ENCODE assay signal across 1 cellular context in the genomic region with DNA sequence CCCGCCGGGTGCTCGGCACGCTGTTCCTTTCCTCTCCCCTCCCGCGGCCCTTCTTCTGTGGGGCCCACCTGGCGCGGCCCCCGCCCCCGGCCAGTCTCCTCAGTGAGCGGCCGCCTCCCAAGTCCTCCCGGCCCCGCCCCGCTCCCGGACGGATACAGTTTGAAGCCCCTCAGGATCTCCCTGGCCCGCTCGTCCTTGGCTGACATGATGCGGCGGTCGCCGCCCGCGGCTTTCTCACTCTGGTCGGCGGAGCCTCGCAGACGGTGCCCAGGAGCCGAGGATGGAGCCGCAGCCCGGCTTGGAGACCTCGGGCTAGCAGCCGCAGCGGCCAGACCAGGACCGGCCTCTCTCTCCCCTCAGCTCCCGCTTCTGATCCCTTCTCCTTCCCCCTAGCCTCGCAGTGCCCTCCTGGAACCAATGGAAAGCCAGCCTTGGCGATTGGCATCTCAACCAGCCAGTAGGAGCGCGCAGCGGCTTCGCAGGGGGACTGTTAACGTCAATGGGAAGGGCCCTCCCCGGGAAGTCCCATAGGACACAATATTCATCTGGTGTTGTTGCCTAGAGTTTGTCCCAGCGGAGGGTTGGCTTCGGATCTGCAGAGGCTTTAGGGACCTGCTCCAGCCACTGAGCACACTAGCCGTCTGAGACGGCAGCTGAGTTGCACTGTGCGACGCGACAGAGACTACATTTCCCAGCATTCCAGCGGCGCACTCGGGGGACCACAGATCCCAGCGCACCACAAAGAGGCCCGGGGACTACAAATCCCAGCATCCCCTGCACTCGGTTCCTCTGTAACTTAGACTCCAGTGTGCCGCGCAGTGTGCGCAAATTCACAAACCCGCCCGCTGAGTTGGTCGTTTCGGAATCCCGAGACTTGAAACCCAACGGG.
TF ChIP-seq lines count a peak whose summit lies in the region.

PDE6D (minus strand) TSS at position 374 of the 889 bp plus-strand sequence; CDS start at position 206, 168 bp downstream.

TF ChIP-seq in HepG2, 621 proteins besides CTCF, POLR2A, EP300 and RAD21 (continued from another document and continues in another):
- TF ChIP-seq CSRNP1 (CRISPR knock-in tag; IDR thresholded peaks at IDR 0.05) (no peak; the same call in 1 of the 2 replicates), MEIS2 (CRISPR knock-in tag; IDR thresholded peaks at IDR 0.05) (no peak; the same call in 1 of the 2 replicates), ZNF234 (CRISPR knock-in tag; conservative IDR thresholded peaks at IDR 0.05) (no peak), PHF5A (CRISPR knock-in tag; IDR thresholded peaks at IDR 0.05; ENCODE audit: low read depth, unreplicated experiment) (peak; percentile 9), RFX5 (IDR thresholded peaks at IDR 0.05; ENCODE audit: low read depth, low read length) (no peak), CCDC6 (CRISPR knock-in tag; IDR thresholded peaks at IDR 0.05) (no peak; the same call in 1 of the 2 replicates), POGZ (CRISPR knock-in tag; IDR thresholded peaks at IDR 0.05) (peak; percentile 57), KDM3A (CRISPR knock-in tag; IDR thresholded peaks at IDR 0.05; ENCODE audit: low read depth) (peak; percentile 68; the same call in 1 of the 2 replicates), HNF1B (CRISPR knock-in tag; IDR thresholded peaks at IDR 0.05) (0 out of 2 replicates have a peak, but pooled peaks have one; percentile 57), ZNF274 (CRISPR knock-in tag; IDR thresholded peaks at IDR 0.05) (peak; percentile 65; the same call in 1 of the 2 replicates), ZNF101 (CRISPR knock-in tag; IDR thresholded peaks at IDR 0.05; ENCODE audit: borderline replicate concordance, low read depth) (no peak), SMAD9 (CRISPR knock-in tag; IDR thresholded peaks at IDR 0.05) (no peak), ZNF318 (CRISPR knock-in tag; IDR thresholded peaks at IDR 0.05) (no peak), NFIB (CRISPR knock-in tag; IDR thresholded peaks at IDR 0.05; ENCODE audit: borderline replicate concordance) (no peak), ZNF713 (CRISPR knock-in tag; IDR thresholded peaks at IDR 0.05) (no peak; the same call in 1 of the 2 replicates), NR3C1 (CRISPR knock-in tag; IDR thresholded peaks at IDR 0.05) (no peak), HIVEP1 (CRISPR knock-in tag; IDR thresholded peaks at IDR 0.05) (peak; percentile 78), HOXA5 (CRISPR knock-in tag; IDR thresholded peaks at IDR 0.05) (no peak), FOSL1 (CRISPR knock-in tag; IDR thresholded peaks at IDR 0.05; ENCODE audit: borderline replicate concordance) (no peak), ZHX2 (IDR thresholded peaks at IDR 0.05; ENCODE audit: low read depth) (peak; percentile 85), ZHX2 (CRISPR knock-in tag; IDR thresholded peaks at IDR 0.05; ENCODE audit: borderline replicate concordance) (no peak), KAT8 (CRISPR knock-in tag; IDR thresholded peaks at IDR 0.05) (no peak), HMG20A (CRISPR knock-in tag; IDR thresholded peaks at IDR 0.05; ENCODE audit: borderline replicate concordance) (no peak), TERF1 (CRISPR knock-in tag; IDR thresholded peaks at IDR 0.05) (no peak), ZNF737 (CRISPR knock-in tag; IDR thresholded peaks at IDR 0.05; ENCODE audit: borderline replicate concordance) (no peak), ZNF496 (CRISPR knock-in tag; IDR thresholded peaks at IDR 0.05; ENCODE audit: insufficient replicate concordance) (no peak), ZFP36 (IDR thresholded peaks at IDR 0.05; ENCODE audit: borderline replicate concordance, low read depth, low read length, partially characterized antibody) (no peak), NFYB (CRISPR knock-in tag; IDR thresholded peaks at IDR 0.05) (peak; percentile 100), ZNF619 (CRISPR knock-in tag; IDR thresholded peaks at IDR 0.05) (peak; percentile 14; the same call in 1 of the 2 replicates), KLF16 (CRISPR knock-in tag; IDR thresholded peaks at IDR 0.05) (peak in 1 of 2 experiments; percentile 82; a peak in 1 of 4 replicates)
- TF ChIP-seq, protein P1, sequence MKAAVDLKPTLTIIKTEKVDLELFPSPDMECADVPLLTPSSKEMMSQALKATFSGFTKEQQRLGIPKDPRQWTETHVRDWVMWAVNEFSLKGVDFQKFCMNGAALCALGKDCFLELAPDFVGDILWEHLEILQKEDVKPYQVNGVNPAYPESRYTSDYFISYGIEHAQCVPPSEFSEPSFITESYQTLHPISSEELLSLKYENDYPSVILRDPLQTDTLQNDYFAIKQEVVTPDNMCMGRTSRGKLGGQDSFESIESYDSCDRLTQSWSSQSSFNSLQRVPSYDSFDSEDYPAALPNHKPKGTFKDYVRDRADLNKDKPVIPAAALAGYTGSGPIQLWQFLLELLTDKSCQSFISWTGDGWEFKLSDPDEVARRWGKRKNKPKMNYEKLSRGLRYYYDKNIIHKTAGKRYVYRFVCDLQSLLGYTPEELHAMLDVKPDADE (CRISPR knock-in tag; IDR thresholded peaks at IDR 0.05), result no peak
- TF ChIP-seq, protein P2, sequence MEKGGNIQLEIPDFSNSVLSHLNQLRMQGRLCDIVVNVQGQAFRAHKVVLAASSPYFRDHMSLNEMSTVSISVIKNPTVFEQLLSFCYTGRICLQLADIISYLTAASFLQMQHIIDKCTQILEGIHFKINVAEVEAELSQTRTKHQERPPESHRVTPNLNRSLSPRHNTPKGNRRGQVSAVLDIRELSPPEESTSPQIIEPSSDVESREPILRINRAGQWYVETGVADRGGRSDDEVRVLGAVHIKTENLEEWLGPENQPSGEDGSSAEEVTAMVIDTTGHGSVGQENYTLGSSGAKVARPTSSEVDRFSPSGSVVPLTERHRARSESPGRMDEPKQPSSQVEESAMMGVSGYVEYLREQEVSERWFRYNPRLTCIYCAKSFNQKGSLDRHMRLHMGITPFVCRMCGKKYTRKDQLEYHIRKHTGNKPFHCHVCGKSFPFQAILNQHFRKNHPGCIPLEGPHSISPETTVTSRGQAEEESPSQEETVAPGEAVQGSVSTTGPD (CRISPR knock-in tag; IDR thresholded peaks at IDR 0.05), result 0 out of 2 replicates have a peak, but pooled peaks have one; percentile 10
